In the genomic region with DNA sequence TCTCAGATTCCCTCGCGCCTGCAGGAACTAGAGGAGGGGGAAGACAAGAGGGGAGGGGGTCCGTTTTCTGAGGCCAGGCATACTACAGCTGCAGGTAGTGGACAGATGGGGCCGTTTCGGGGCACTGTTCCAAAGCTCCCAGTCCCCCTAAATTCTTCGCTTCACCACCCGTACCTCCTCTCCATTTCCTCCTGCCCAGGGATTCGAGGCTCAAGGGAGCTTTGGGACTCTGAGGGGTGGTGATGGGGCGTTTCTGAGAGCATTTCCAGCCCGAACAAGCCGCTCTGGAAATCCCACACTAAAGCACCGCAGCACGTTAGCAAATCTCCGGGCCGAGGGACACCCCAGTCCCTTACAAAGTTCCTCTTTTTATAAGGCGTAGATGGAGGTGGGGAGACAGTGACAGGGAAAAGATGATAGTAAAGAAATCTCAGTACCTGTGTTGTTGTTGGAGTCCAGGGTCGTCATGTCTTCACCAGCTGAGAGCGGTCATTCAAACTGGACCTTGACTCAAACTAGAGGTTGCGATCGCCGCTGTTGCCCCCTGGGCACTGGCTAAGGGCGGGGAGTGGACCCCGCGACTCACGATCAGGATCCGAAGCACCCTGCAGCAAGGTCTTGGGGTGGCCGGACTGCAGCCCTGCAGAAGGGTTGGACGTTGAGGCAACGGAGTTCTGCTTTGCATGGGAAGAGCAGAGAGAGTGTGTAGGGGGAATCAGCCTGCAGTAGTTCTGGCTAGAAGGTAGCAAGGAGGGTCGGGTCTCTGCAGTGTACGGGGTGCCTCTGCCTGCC, we compare ENCODE assay signal across 8 cellular contexts. TPM values are rescaled to one million over a fixed set of nuclear protein-coding genes. Genes with fewer than 3 reads are reported as not detected.
DNase-seq lines count a peak whose midpoint lies in the region; ATAC-seq lines count a peak whose summit lies in the region.

No MANE protein-coding gene starts in this region.

- H3K27ac Mint-ChIP-seq in stimulated activated naive CD8-positive, alpha-beta T cell treated with anti-CD3 and anti-CD28 coated beads, Interleukin-15, Interleukin-2, amounts not matched to agents 100 ng/mL and 50 ng/mL, for 24 hours = peak overlapping the region; percentile 93
- peak overlapping the region; percentile 98 for H3K27ac Mint-ChIP-seq in activated naive CD8-positive, alpha-beta T cell treated with anti-CD3 and anti-CD28 coated beads, Interleukin-2, amount 50 U/mL, for 24 hours

- DNase-seq in stimulated activated naive CD8-positive, alpha-beta T cell treated with anti-CD3 and anti-CD28 coated beads, Interleukin-15, Interleukin-2, amounts not matched to agents 100 U/mL and 50 U/mL, for 24 hours = no peak
- no peak for DNase-seq in activated naive CD8-positive, alpha-beta T cell treated with anti-CD3 and anti-CD28 coated beads, Interleukin-2, amount 50 U/mL, for 24 hours
- DNase-seq in anterior cingulate cortex (lab: John Stamatoyannopoulos, UW) (no peak), H4 (ENCODE audit: low spot score) (no peak)

- no peak overlapping the region for H3K27ac ChIP-seq in iPS-18a (ENCODE audit: low read length)
- H3K27ac ChIP-seq in subcutaneous abdominal adipose tissue (ENCODE audit: low read depth, low read length) = peak overlapping the region; percentile 95

- H3K27me3 Mint-ChIP-seq in stimulated activated naive CD8-positive, alpha-beta T cell treated with anti-CD3 and anti-CD28 coated beads, Interleukin-15, Interleukin-2, amounts not matched to agents 100 ng/mL and 50 ng/mL, for 24 hours = no peaks in the 10 kb centered on the region
- no peaks in the 10 kb centered on the region for H3K27me3 Mint-ChIP-seq in activated naive CD8-positive, alpha-beta T cell treated with anti-CD3 and anti-CD28 coated beads, Interleukin-2, amount 50 U/mL, for 24 hours

- H3K9me3 ChIP-seq in iPS-18a (ENCODE audit: control insufficient read depth, low read depth, low read length) (no peaks in the 10 kb centered on the region), subcutaneous abdominal adipose tissue (ENCODE audit: control insufficient read depth in 5 of 5, low read length in 5 of 5) (no peaks in the 10 kb centered on the region)

- H3K9ac ChIP-seq in iPS-18a (ENCODE audit: low read length) (peak overlapping the region; percentile 21), subcutaneous abdominal adipose tissue (ENCODE audit: low read length in 5 of 5) (peak overlapping the region; percentile 88 to 98 (median 97))

- peaks cover 27% of the 10 kb centered on the region for H3K4me1 ChIP-seq in iPS-18a (ENCODE audit: control insufficient read depth, low read depth, low read length)
- H3K4me1 ChIP-seq in subcutaneous abdominal adipose tissue (ENCODE audit: control insufficient read depth in 5 of 5, insufficient read depth in 5 of 5, low read length in 5 of 5) = peaks cover 53 to 92% (median 76%) of the 10 kb centered on the region in 5 donors

- H3K36me3 Mint-ChIP-seq in stimulated activated naive CD8-positive, alpha-beta T cell treated with anti-CD3 and anti-CD28 coated beads, Interleukin-15, Interleukin-2, amounts not matched to agents 100 ng/mL and 50 ng/mL, for 24 hours (ENCODE audit: low read depth) = peaks cover 28% of the 10 kb centered on the region
- peaks cover 18% of the 10 kb centered on the region for H3K36me3 Mint-ChIP-seq in activated naive CD8-positive, alpha-beta T cell treated with anti-CD3 and anti-CD28 coated beads, Interleukin-2, amount 50 U/mL, for 24 hours (ENCODE audit: low read depth)

- peaks cover 97% of the 10 kb centered on the region for H3K4me1 Mint-ChIP-seq in stimulated activated naive CD8-positive, alpha-beta T cell treated with anti-CD3 and anti-CD28 coated beads, Interleukin-15, Interleukin-2, amounts not matched to agents 100 ng/mL and 50 ng/mL, for 24 hours (ENCODE audit: low read depth)
- peaks cover 92% of the 10 kb centered on the region for H3K4me1 Mint-ChIP-seq in activated naive CD8-positive, alpha-beta T cell treated with anti-CD3 and anti-CD28 coated beads, Interleukin-2, amount 50 U/mL, for 24 hours

- H3K36me3 ChIP-seq in iPS-18a (ENCODE audit: control insufficient read depth, low read depth, low read length) = peaks cover 8% of the 10 kb centered on the region
- peaks cover 0 to 33% (median 31%) of the 10 kb centered on the region in 5 donors for H3K36me3 ChIP-seq in subcutaneous abdominal adipose tissue (ENCODE audit: control insufficient read depth in 5 of 5, insufficient read depth in 5 of 5, low read length in 5 of 5)

- H3K4me3 Mint-ChIP-seq in stimulated activated naive CD8-positive, alpha-beta T cell treated with anti-CD3 and anti-CD28 coated beads, Interleukin-15, Interleukin-2, amounts not matched to agents 100 ng/mL and 50 ng/mL, for 24 hours = peak overlapping the region; percentile 87
- peak overlapping the region; percentile 92 for H3K4me3 Mint-ChIP-seq in activated naive CD8-positive, alpha-beta T cell treated with anti-CD3 and anti-CD28 coated beads, Interleukin-2, amount 50 U/mL, for 24 hours

- H3K27me3 ChIP-seq in iPS-18a (ENCODE audit: control insufficient read depth, insufficient read depth, low read length) = peaks cover 26% of the 10 kb centered on the region
- peaks cover 0 to 8% (median 0%) of the 10 kb centered on the region in 5 donors for H3K27me3 ChIP-seq in subcutaneous abdominal adipose tissue (ENCODE audit: control insufficient read depth in 5 of 5, insufficient read depth in 4 of 5, low read length in 5 of 5)

- peak overlapping the region; percentile 65 for H3K4me3 ChIP-seq in iPS-18a (ENCODE audit: low read length)
- peak overlapping the region; percentile 86 to 100 (median 92) for H3K4me3 ChIP-seq in subcutaneous abdominal adipose tissue (ENCODE audit: low read depth in 1 of 5, low read length in 5 of 5)

- ATAC-seq in stimulated activated naive CD8-positive, alpha-beta T cell treated with anti-CD3 and anti-CD28 coated beads, Interleukin-15, Interleukin-2, amounts not matched to agents 100 U/mL and 50 U/mL, for 24 hours = no peak
- ATAC-seq in activated naive CD8-positive, alpha-beta T cell treated with anti-CD3 and anti-CD28 coated beads, Interleukin-2, amount 50 U/mL, for 24 hours = no peak
- ATAC-seq in GM18517 (IDR thresholded peaks at IDR 0.05; ENCODE audit: unreplicated experiment) = no peak

- H3K9me3 Mint-ChIP-seq in stimulated activated naive CD8-positive, alpha-beta T cell treated with anti-CD3 and anti-CD28 coated beads, Interleukin-15, Interleukin-2, amounts not matched to agents 100 ng/mL and 50 ng/mL, for 24 hours = no peaks in the 10 kb centered on the region
- H3K9me3 Mint-ChIP-seq in activated naive CD8-positive, alpha-beta T cell treated with anti-CD3 and anti-CD28 coated beads, Interleukin-2, amount 50 U/mL, for 24 hours = no peaks in the 10 kb centered on the region

RNA-seq across cellular contexts. Expression of a gene that starts 0.6 kb away (rescaled TPM):
- total RNA-seq in H4 (2014; rRNA removed; shearing (Covaris generic)) = 0.39 and 2.2 TPM in 2 replicates

RNA-seq across cellular contexts. Expression of a gene that starts 21.9 kb away (rescaled TPM):
- total RNA-seq in H4 (2014; rRNA removed; shearing (Covaris generic)) = 38.4 and 39.1 TPM in 2 replicates

RNA-seq across cellular contexts. Expression of a gene that starts 37.1 kb away (rescaled TPM):
- total RNA-seq in H4 (2014; rRNA removed; shearing (Covaris generic)) = 13.6 and 16.6 TPM in 2 replicates

RNA-seq across cellular contexts. Expression of a gene that starts 40.5 kb away (rescaled TPM):
- total RNA-seq in H4 (2014; rRNA removed; shearing (Covaris generic)) = 19.5 and 19.9 TPM in 2 replicates

RNA-seq across cellular contexts. Expression of a gene that starts 45.6 kb away (rescaled TPM):
- 33.9 and 44.5 TPM in 2 replicates for total RNA-seq in H4 (2014; rRNA removed; shearing (Covaris generic))
